Comparison of ENCODE assay signal across 21 cellular contexts in the genomic region with DNA sequence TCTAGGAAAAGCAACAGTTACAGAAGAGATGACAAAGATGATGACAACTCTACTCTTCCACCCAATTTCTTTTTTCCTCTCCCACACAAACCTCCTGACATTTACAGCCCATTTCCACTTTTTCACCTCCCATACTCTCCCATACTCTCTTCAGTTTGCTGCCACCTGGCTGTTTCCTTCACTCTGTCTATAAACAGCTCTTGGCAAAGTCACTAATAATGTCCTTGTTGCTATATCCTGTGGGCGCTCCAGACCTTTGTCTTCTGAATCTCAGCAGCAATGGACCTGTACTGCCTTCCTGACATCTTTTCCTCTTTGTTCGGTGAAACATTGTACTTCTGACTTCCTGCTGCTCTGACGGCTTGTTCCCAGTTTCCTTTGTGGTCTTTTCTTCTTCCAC.
DNase-seq lines count a peak whose midpoint lies in the region; ATAC-seq, FAIRE-seq and TF ChIP-seq lines count a peak whose summit lies in the region.
"Had no signal": no experiment of that assay in that cellular context is flagged by ENCODE, and none has a peak within 500 bp of the region (broad histone marks: within the 10 kb centered on the region; RNA-seq: fewer than 3 reads in every experiment).

No MANE protein-coding gene starts in this region.

- H3K9me2 ChIP-seq in HCT116 (ENCODE audit: insufficient read depth) (no peaks in the 10 kb centered on the region), PC-3 (replicated peaks; ENCODE audit: low read length) (no peaks in the 10 kb centered on the region)

- no peaks in the 10 kb centered on the region for H4K20me1 ChIP-seq in HCT116 (ENCODE audit: insufficient read depth)
- no peaks in the 10 kb centered on the region for H4K20me1 ChIP-seq in PC-3 (ENCODE audit: low read length)
- no peaks in the 10 kb centered on the region for H4K20me1 ChIP-seq in endothelial cell of umbilical vein (replicated peaks; ENCODE audit: control insufficient read depth, extremely low read depth, insufficient read depth, low read length)

- intact Hi-C loops in HCT116 (cut with micrococcal nuclease) (no loop called here), PC-3 (cut with micrococcal nuclease) (no loop called here), endothelial cell of umbilical vein (cut with micrococcal nuclease) (loop anchor here (2.0 kb wide), 1 partner anchor 61 kb away; the partner anchor contains the start of gene CAVIN2), right lobe of liver (cut with DNase I) (no loop called here)

- TF ChIP-seq RAD21 in HCT116 (IDR thresholded peaks at IDR 0.05; ENCODE audit: low read depth) = peak; percentile 50

- no peak for DNase-seq in HCT116 (ENCODE audit: low read depth, low spot score)
- DNase-seq in PC-3 = no peak
- DNase-seq in endothelial cell of umbilical vein (ENCODE audit: low read depth, low spot score) = peak; percentile 69
- DNase-seq in right lobe of liver = no peak
- DNase-seq in NCI-H2171 (lab: John Stamatoyannopoulos, UW) = no peak
- no peak for DNase-seq in Ammon's horn (ENCODE audit: low spot score)
- DNase-seq: activated CD4-positive, alpha-beta T cell treated with anti-CD3 and anti-CD28 coated beads for 1 hour; activated effector memory CD4-positive, alpha-beta T cell treated with anti-CD3 and anti-CD28 coated beads, Interleukin-2, amount 50 U/mL, for 16 hours; colonic mucosa; hypothalamus; naive B cell; NCI-H1092; NCI-H82; RPMI8226; trophoblast cell had no signal

- ATAC-seq in HCT116 (peak; percentile 68), PC-3 (peak; percentile 65), right lobe of liver (peak in 3 of 4 donors; percentile 45 to 73 (median 50)), HG02588 (IDR thresholded peaks at IDR 0.05; ENCODE audit: unreplicated experiment) (no peak), GM21528 (IDR thresholded peaks at IDR 0.05; ENCODE audit: low FRiP score, unreplicated experiment) (no peak)
- ATAC-seq: esophagus mucosa; stimulated activated memory B cell treated with anti-CD40 and anti-IgM and Interleukin-4, amounts not matched to agents 10 μg/mL and 1 μg/mL and 100 μg/mL, for 72 hours had no signal

- H3K27ac ChIP-seq in HCT116 (ENCODE audit: low read depth, low read length) = no peak overlapping the region
- H3K27ac ChIP-seq in PC-3 (ENCODE audit: low read length) = no peak overlapping the region
- peak overlapping the region; percentile 7 for H3K27ac ChIP-seq in endothelial cell of umbilical vein (ENCODE audit: insufficient read depth, low read depth, low read length)
- H3K27ac ChIP-seq in right lobe of liver = no peak overlapping the region
- H3K27ac ChIP-seq: C4-2B, colonic mucosa had no signal

- no peaks in the 10 kb centered on the region for H3K9me1 ChIP-seq in endothelial cell of umbilical vein (replicated peaks; ENCODE audit: control insufficient read depth, extremely low read depth, insufficient read depth, low read length)

- dilution Hi-C loops in endothelial cell of umbilical vein (cut with MboI; ENCODE audit: extremely low pct_ligation_motif_present, low sequenced_read_pairs) = no loop called here

- no peaks in the 10 kb centered on the region for H3K36me3 ChIP-seq in HCT116 (ENCODE audit: control insufficient read depth in 1 of 2, insufficient read depth in 2 of 2, low read length in 2 of 2)
- H3K36me3 ChIP-seq in PC-3 (ENCODE audit: low read depth, low read length) = no peaks in the 10 kb centered on the region
- H3K36me3 ChIP-seq in endothelial cell of umbilical vein (ENCODE audit: control insufficient read depth in 2 of 2, extremely low read depth in 1 of 2, insufficient read depth in 2 of 2, low read length in 2 of 2) = no peaks in the 10 kb centered on the region
- no peaks in the 10 kb centered on the region for H3K36me3 ChIP-seq in right lobe of liver
- H3K36me3 ChIP-seq: colonic mucosa had no signal

- TF ChIP-seq POLR2A in HCT116 (IDR thresholded peaks at IDR 0.05; ENCODE audit: borderline replicate concordance, extremely low read depth, insufficient read depth, insufficient read length) (no peak), endothelial cell of umbilical vein (IDR thresholded peaks at IDR 0.05; ENCODE audit: low read depth, low read length) (peak; percentile 18), right lobe of liver (IDR thresholded peaks at IDR 0.05) (no peak)

- TF ChIP-seq CTCF in HCT116 (IDR thresholded peaks at IDR 0.05 in 2 of 3, conservative IDR thresholded peaks at IDR 0.05 in 1 of 3; ENCODE audit: borderline replicate concordance in 1 of 3, insufficient read depth in 1 of 3, low read depth in 2 of 3, low read length in 2 of 3) = peak; percentile 25 to 35 (median 26); a peak in 4 of 6 replicates
- TF ChIP-seq CTCF in PC-3 (conservative IDR thresholded peaks at IDR 0.05; ENCODE audit: low read depth, low read length) = no peak; the same call in 1 of the 2 replicates
- TF ChIP-seq CTCF in endothelial cell of umbilical vein (IDR thresholded peaks at IDR 0.05; ENCODE audit: extremely low read depth in 1 of 2, insufficient read depth in 1 of 2, low read depth in 1 of 2, low read length in 2 of 2) = no peak
- peak in 3 of 4 donors; percentile 9 to 21 (median 13) for TF ChIP-seq CTCF in right lobe of liver (IDR thresholded peaks at IDR 0.05)

- H3K27me3 ChIP-seq in HCT116 (ENCODE audit: insufficient read depth, low read length) (no peaks in the 10 kb centered on the region), PC-3 (ENCODE audit: low read length) (no peaks in the 10 kb centered on the region), endothelial cell of umbilical vein (ENCODE audit: control insufficient read depth in 2 of 2, insufficient read depth in 2 of 2, low read length in 2 of 2) (no peaks in the 10 kb centered on the region), right lobe of liver (no peaks in the 10 kb centered on the region)
- H3K27me3 ChIP-seq: colonic mucosa had no signal

- H3K4me3 ChIP-seq in HCT116 (replicated peaks in 1 of 2; ENCODE audit: low read depth in 1 of 2, low read length in 2 of 2) = no peak overlapping the region
- H3K4me3 ChIP-seq in PC-3 (ENCODE audit: low read length) = no peak overlapping the region
- H3K4me3 ChIP-seq in endothelial cell of umbilical vein (replicated peaks in 1 of 3; ENCODE audit: insufficient read depth in 1 of 3, low read depth in 1 of 3, low read length in 3 of 3) = no peak overlapping the region
- no peak overlapping the region for H3K4me3 ChIP-seq in right lobe of liver
- H3K4me3 ChIP-seq: colonic mucosa had no signal

- RAD21 ChIA-PET in HCT116 (lab: Charles Lee; ENCODE audit: low non-redundant PET in 1 of 2, low total read pairs in 2 of 2, uncharacterized antibody in 2 of 2, unreplicated experiment in 2 of 2) = no interaction called here

- H2AFZ ChIP-seq in HCT116 (ENCODE audit: low read depth, low read length, poor library complexity, severe bottlenecking) (peak overlapping the region; percentile 27), PC-3 (ENCODE audit: low read length) (no peak overlapping the region), endothelial cell of umbilical vein (ENCODE audit: low read depth, low read length) (peak overlapping the region; percentile 43)

- POLR2A ChIA-PET in HCT116 (lab: Charles Lee) (no interaction called here), PC-3 (lab: Charles Lee; ENCODE audit: unreplicated experiment) (no interaction called here), endothelial cell of umbilical vein (lab: Charles Lee) (no interaction called here)

- WGBS in right lobe of liver (ENCODE audit: insufficient coverage, low coverage, low lambda C conversion rate, missing lambda C conversion rate) = 34% methylated on average over 3 of the region's 3 CpGs

- H3K79me2 ChIP-seq in HCT116 (ENCODE audit: insufficient read depth, low read length) (no peaks in the 10 kb centered on the region), PC-3 (ENCODE audit: low read length) (no peaks in the 10 kb centered on the region), endothelial cell of umbilical vein (ENCODE audit: control insufficient read depth, insufficient read depth, low read length) (no peaks in the 10 kb centered on the region)

- H3K4me1 ChIP-seq in HCT116 (ENCODE audit: control insufficient read depth in 1 of 2, insufficient read depth in 2 of 2, low read length in 2 of 2) (no peaks in the 10 kb centered on the region), PC-3 (ENCODE audit: insufficient read depth, low read length) (peaks cover 16% of the 10 kb centered on the region), endothelial cell of umbilical vein (ENCODE audit: control insufficient read depth, extremely low read depth, insufficient read depth, low read length) (peaks cover 38% of the 10 kb centered on the region), right lobe of liver (no peaks in the 10 kb centered on the region)
- H3K4me1 ChIP-seq: colonic mucosa had no signal

- H3K4me2 ChIP-seq in HCT116 (ENCODE audit: low read length) (no peak overlapping the region), PC-3 (ENCODE audit: low read length) (no peak overlapping the region), endothelial cell of umbilical vein (ENCODE audit: insufficient read depth, low read length) (peak overlapping the region; percentile 1)

- no peaks in the 10 kb centered on the region for H3F3A ChIP-seq in PC-3 (ENCODE audit: low read length, unreplicated experiment)

- peak; percentile 78 for FAIRE-seq in endothelial cell of umbilical vein (lab: Jason Lieb, UNC)
- FAIRE-seq: GM18507 had no signal

- H3K9ac ChIP-seq in HCT116 (ENCODE audit: low read length) (no peak overlapping the region), PC-3 (ENCODE audit: low read length) (no peak overlapping the region), endothelial cell of umbilical vein (replicated peaks; ENCODE audit: extremely low read depth, insufficient read depth, low read length) (no peak overlapping the region)

- BruUV-seq in HCT116 (replicated peaks; lab: Mats Ljungman, UMichigan) (no TSS peak), PC-3 (replicated peaks; lab: Mats Ljungman, UMichigan) (no TSS peak), endothelial cell of umbilical vein (replicated peaks; lab: Mats Ljungman, UMichigan) (no TSS peak)

- CTCF ChIA-PET in HCT116 (lab: Charles Lee) (interaction anchor here (0.6 kb wide), 1 partner anchor 1781 kb away, joined by 3 read pairs; no protein-coding TSS in a partner anchor), PC-3 (lab: Charles Lee) (interaction anchor here (1.2 kb wide), 1 partner anchor 38 kb away, joined by 3 read pairs; no protein-coding TSS in a partner anchor), endothelial cell of umbilical vein (lab: Charles Lee) (interaction anchor here (0.8 to 3.2 kb wide), 7 partner anchors 8 to 255 kb away, joined by 3 to 19 read pairs (median 3); partner anchors contain the start of gene CAVIN2)

- H3K9me3 ChIP-seq in HCT116 (ENCODE audit: control insufficient read depth in 1 of 2, insufficient read depth in 1 of 2, low read depth in 1 of 2, low read length in 2 of 2) (no peaks in the 10 kb centered on the region), PC-3 (ENCODE audit: low read length) (no peaks in the 10 kb centered on the region), endothelial cell of umbilical vein (replicated peaks; ENCODE audit: control insufficient read depth, insufficient read depth, low read length) (no peaks in the 10 kb centered on the region), right lobe of liver (no peaks in the 10 kb centered on the region)
- H3K9me3 ChIP-seq: colonic mucosa had no signal

TF ChIP-seq in endothelial cell of umbilical vein, 7 proteins besides CTCF, POLR2A, EP300 and RAD21 (continues in another document):
- TF ChIP-seq EZH2 (IDR thresholded peaks at IDR 0.05; ENCODE audit: borderline replicate concordance, low read depth, low read length, severe bottlenecking) (no peak), FOS (IDR thresholded peaks at IDR 0.05; ENCODE audit: borderline replicate concordance, insufficient read depth, low read length) (no peak)

Comparison
In these comparisons a context has a peak if more than half of its experiments do, and no peak if none do; other contexts are left out.
1. ATAC-seq: peak in HCT116 (single experiment), PC-3 (single experiment) and right lobe of liver (3 of 4); none in HG02588 (single experiment) and GM21528 (single experiment).
2. CTCF ChIP-seq: peak in HCT116 (3 of 3) and right lobe of liver (3 of 4); none in PC-3 (single experiment) and endothelial cell of umbilical vein (0 of 2).